ENCODE assay signal across 20 cellular contexts in genomic region chr5:30343707-30344106, GRCh38.
"Had no signal": no experiment of that assay in that cellular context is flagged by ENCODE, and none has a peak within 500 bp of the region (broad histone marks: within the 10 kb centered on the region; RNA-seq: fewer than 3 reads in every experiment).

No MANE protein-coding gene starts in this region.

- FAIRE-seq: pancreas had no signal

- H3K4me3 Mint-ChIP-seq: activated B cell treated with CpG ODN at 0.5 μM for 24 hours; activated CD8-positive, alpha-beta T cell treated with anti-CD3 and anti-CD28 coated beads for 36 hours; activated naive CD4-positive, alpha-beta T cell treated with anti-CD3 and anti-CD28 coated beads, Interleukin-2, amount 50 U/mL, for 24 hours; naive thymus-derived CD4-positive, alpha-beta T cell had no signal

- H3K36me3 Mint-ChIP-seq: activated naive CD4-positive, alpha-beta T cell treated with anti-CD3 and anti-CD28 coated beads, Interleukin-2, amount 50 U/mL, for 24 hours; naive thymus-derived CD4-positive, alpha-beta T cell had no signal

- H3K9me3 Mint-ChIP-seq: activated naive CD4-positive, alpha-beta T cell treated with anti-CD3 and anti-CD28 coated beads, Interleukin-2, amount 50 U/mL, for 24 hours had no signal

- H3K4me1 ChIP-seq: adrenal gland, left ventricle myocardium inferior, pancreas, stomach, testis, upper lobe of left lung had no signal

- ATAC-seq: activated CD8-positive, alpha-beta T cell treated with anti-CD3 and anti-CD28 coated beads for 36 hours; mucosa of descending colon; naive thymus-derived CD4-positive, alpha-beta T cell; pancreas had no signal

- H3K4me1 Mint-ChIP-seq: activated B cell treated with CpG ODN at 0.5 μM for 24 hours; activated naive CD4-positive, alpha-beta T cell treated with anti-CD3 and anti-CD28 coated beads, Interleukin-2, amount 50 U/mL, for 24 hours; naive thymus-derived CD4-positive, alpha-beta T cell had no signal

- H3K27ac ChIP-seq: adrenal gland, brain microvascular endothelial cell, left ventricle myocardium inferior, pancreas, stomach, testis, upper lobe of left lung had no signal

- H3K27me3 Mint-ChIP-seq: activated B cell treated with CpG ODN at 0.5 μM for 24 hours; activated CD8-positive, alpha-beta T cell treated with anti-CD3 and anti-CD28 coated beads for 36 hours; activated naive CD4-positive, alpha-beta T cell treated with anti-CD3 and anti-CD28 coated beads, Interleukin-2, amount 50 U/mL, for 24 hours; naive thymus-derived CD4-positive, alpha-beta T cell had no signal

- H3K27me3 ChIP-seq: adrenal gland, brain microvascular endothelial cell, pancreas, stomach, testis, upper lobe of left lung had no signal

- H3K27ac Mint-ChIP-seq: activated B cell treated with CpG ODN at 0.5 μM for 24 hours; activated CD8-positive, alpha-beta T cell treated with anti-CD3 and anti-CD28 coated beads for 36 hours; activated naive CD4-positive, alpha-beta T cell treated with anti-CD3 and anti-CD28 coated beads, Interleukin-2, amount 50 U/mL, for 24 hours; naive thymus-derived CD4-positive, alpha-beta T cell had no signal

- DNase-seq: activated B cell treated with CpG ODN at 0.5 μM for 24 hours; activated CD4-positive, alpha-beta T cell treated with anti-CD3 and anti-CD28 coated beads for 48 hours; activated CD8-positive, alpha-beta T cell treated with anti-CD3 and anti-CD28 coated beads for 36 hours; activated effector memory CD4-positive, alpha-beta T cell treated with anti-CD3 and anti-CD28 coated beads, Interleukin-2, amount 50 U/mL, for 16 hours; activated T-cell treated with anti-CD3 and anti-CD28 coated beads, Interleukin-2, amount 50 U/mL, for 48 hours; adrenal gland; brain microvascular endothelial cell; cortex of kidney; effector memory CD4-positive, alpha-beta T cell; foreskin melanocyte; left ventricle myocardium inferior; mucosa of descending colon; naive thymus-derived CD4-positive, alpha-beta T cell; pancreas; stimulated activated CD4-positive, alpha-beta T cell treated with anti-CD3 and anti-CD28 coated beads, Interleukin-12 subunit alpha, Interleukin-12 subunit beta, amount 100 ng/mL, for 4 hours; stimulated activated CD4-positive, alpha-beta T cell treated with anti-CD3 and anti-CD28 coated beads, Interleukin-2, amount 100 ng/mL, for 24 hours; stomach; testis; upper lobe of left lung had no signal

- H3K4me3 ChIP-seq: adrenal gland, left ventricle myocardium inferior, mucosa of descending colon, pancreas, stomach, testis had no signal

- H3K36me3 ChIP-seq: adrenal gland, brain microvascular endothelial cell, left ventricle myocardium inferior, pancreas, stomach, upper lobe of left lung had no signal

- H3K9me3 ChIP-seq: adrenal gland, pancreas, testis had no signal
